Comparison of ENCODE assay signal across 18 cellular contexts in the genomic region with DNA sequence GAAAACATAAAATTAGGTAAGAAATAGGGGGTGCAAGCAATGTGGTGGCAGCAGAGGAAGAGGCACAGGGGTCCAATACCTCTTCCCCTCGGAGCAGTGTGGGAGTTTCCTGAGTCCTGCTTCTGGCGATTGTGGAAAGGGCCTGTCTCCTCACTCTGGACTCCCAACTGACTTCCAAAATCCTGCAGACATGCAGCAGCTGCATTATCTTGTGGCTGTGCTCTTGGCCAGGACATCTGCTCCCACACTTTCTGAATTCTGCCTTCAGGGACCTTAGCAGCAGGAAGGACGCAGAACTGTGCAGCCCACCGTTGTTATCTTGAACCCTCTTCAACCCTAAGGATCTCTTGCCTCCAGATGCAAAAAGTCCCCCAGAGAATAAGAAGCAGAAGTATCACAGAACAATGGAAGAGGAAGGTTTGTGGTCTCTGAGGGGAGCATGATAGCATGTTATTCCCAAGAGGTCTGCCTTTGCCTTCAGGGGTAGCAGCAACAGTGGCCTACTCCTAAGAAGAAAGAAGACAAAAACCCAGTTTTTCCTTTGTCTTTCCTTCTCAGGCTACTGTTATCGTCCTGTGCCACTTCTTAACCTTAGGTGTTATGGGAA.
A peak's percentile ranks its signal among the peaks of the same experiment; 100 is the strongest.
DNase-seq lines count a peak whose midpoint lies in the region; ATAC-seq, FAIRE-seq and TF ChIP-seq lines count a peak whose summit lies in the region.
"Had no signal": no experiment of that assay in that cellular context is flagged by ENCODE, and none has a peak within 500 bp of the region (broad histone marks: within the 10 kb centered on the region; RNA-seq: fewer than 3 reads in every experiment).

No MANE protein-coding gene starts in this region.

- intact Hi-C loops in HepG2 (cut with micrococcal nuclease; ENCODE audit: unreplicated experiment): loop anchor here (5.0 kb wide), 1 partner anchor 148 kb away; a partner anchor contains a TSS
- intact Hi-C loops in right lobe of liver (cut with DNase I): no loop called here
- intact Hi-C loops in left cardiac atrium (cut with DNase I): no loop called here

- no peak for ATAC-seq in HepG2
- no peak for ATAC-seq in right lobe of liver
- ATAC-seq in left cardiac atrium: peak; percentile 64 to 65
- no peak for ATAC-seq in HG02610 (IDR thresholded peaks at IDR 0.05; ENCODE audit: unreplicated experiment)
- no peak for ATAC-seq in GM19328 (IDR thresholded peaks at IDR 0.05; ENCODE audit: unreplicated experiment)
- ATAC-seq in GM18520 (IDR thresholded peaks at IDR 0.05; ENCODE audit: unreplicated experiment): no peak

- peaks cover 32% of the 10 kb centered on the region for H3K4me1 Mint-ChIP-seq in nephron

- in situ Hi-C loops in HepG2 (cut with HindIII; ENCODE audit: extremely low pct_ligation_motif_present, low pct_unique_long_range_greater_than_20kb): no loop called here

- no TSS peak for BruUV-seq in HepG2 (replicated peaks; lab: Mats Ljungman, UMichigan)

- no peak for TF ChIP-seq EP300 in HepG2 (IDR thresholded peaks at IDR 0.05; ENCODE audit: low read depth in 2 of 2, low read length in 2 of 2)
- no peak for TF ChIP-seq EP300 in HepG2 (CRISPR knock-in tag; IDR thresholded peaks at IDR 0.05; ENCODE audit: borderline replicate concordance)

- TF ChIP-seq CTCF in HepG2 (CRISPR knock-in tag; IDR thresholded peaks at IDR 0.05) (no peak), right lobe of liver (IDR thresholded peaks at IDR 0.05) (no peak), nephron (IDR thresholded peaks at IDR 0.05; ENCODE audit: unreplicated experiment in 3 of 3) (no peak)

- no peaks in the 10 kb centered on the region for H3K27me3 Mint-ChIP-seq in nephron (ENCODE audit: low read depth)
- H3K27me3 Mint-ChIP-seq: CD4-positive, CD25-positive, alpha-beta regulatory T cell had no signal

- no peak for TF ChIP-seq RAD21 in HepG2 (CRISPR knock-in tag; IDR thresholded peaks at IDR 0.05)

- H3K79me2 ChIP-seq in HepG2 (ENCODE audit: insufficient read depth, low read length): no peaks in the 10 kb centered on the region

- H4K20me1 ChIP-seq in HepG2 (ENCODE audit: insufficient read depth, low read length): no peaks in the 10 kb centered on the region

- H3K27ac ChIP-seq in HepG2 (ENCODE audit: extremely low read length, insufficient read depth, low read length) (no peak overlapping the region), right lobe of liver (no peak overlapping the region)

- no peaks in the 10 kb centered on the region for H3K4me1 ChIP-seq in HepG2 (ENCODE audit: insufficient read depth, low read length)
- H3K4me1 ChIP-seq in right lobe of liver: no peaks in the 10 kb centered on the region

- H3K36me3 Mint-ChIP-seq in nephron (ENCODE audit: low read depth): peaks cover 87% of the 10 kb centered on the region

- H3K4me3 ChIP-seq in HepG2 (replicated peaks in 1 of 3; ENCODE audit: insufficient read depth in 1 of 3, low read depth in 2 of 3, low read length in 3 of 3): no peak overlapping the region
- H3K4me3 ChIP-seq in right lobe of liver: no peak overlapping the region

- H3K27me3 ChIP-seq in HepG2 (ENCODE audit: control insufficient read depth in 1 of 2, insufficient read depth in 2 of 2, low read length in 2 of 2): no peaks in the 10 kb centered on the region
- H3K27me3 ChIP-seq in right lobe of liver: no peaks in the 10 kb centered on the region

- no peak overlapping the region for H2AFZ ChIP-seq in HepG2 (ENCODE audit: low read length)

- WGBS in HepG2 (ENCODE audit: low lambda C conversion rate): 96% methylated on average over 5 of the region's 5 CpGs
- 92% methylated on average over 3 of the region's 5 CpGs for WGBS in right lobe of liver (ENCODE audit: insufficient coverage, low coverage, low lambda C conversion rate, missing lambda C conversion rate)

- H3K9me3 ChIP-seq in HepG2 (ENCODE audit: low read length) (no peaks in the 10 kb centered on the region), right lobe of liver (no peaks in the 10 kb centered on the region)

- no peak for DNase-seq in HepG2 (ENCODE audit: low spot score)
- no peak for DNase-seq in right lobe of liver
- DNase-seq in left cardiac atrium: no peak
- no peak for DNase-seq in NCI-H1694 (lab: John Stamatoyannopoulos, UW)
- DNase-seq: 8988T; CD4-positive, CD25-positive, alpha-beta regulatory T cell; COR-L47; DMS 273 treated with DMSO at 0.1 percent for 48 hours; DND-41; HCEC 1CT; NCI-H1105; NCI-H510A treated with DMSO at 0.1 percent for 48 hours; NCI-H774; SHP77 treated with DMSO at 0.1 percent for 48 hours had no signal

- no peak overlapping the region for H3K4me2 ChIP-seq in HepG2 (ENCODE audit: low read depth, low read length)

- TF ChIP-seq POLR2A in HepG2 (IDR thresholded peaks at IDR 0.05; ENCODE audit: insufficient read depth in 1 of 2, low read depth in 2 of 2, low read length in 2 of 2) (no peak), right lobe of liver (IDR thresholded peaks at IDR 0.05) (no peak)

- H3K36me3 ChIP-seq in HepG2 (replicated peaks in 1 of 2; ENCODE audit: control insufficient read depth in 1 of 2, insufficient read depth in 2 of 2, low read length in 2 of 2): peaks cover 31 to 73% of the 10 kb centered on the region in 2 experiments
- peaks cover 0 to 9% (median 4%) of the 10 kb centered on the region in 4 donors for H3K36me3 ChIP-seq in right lobe of liver

- CTCF ChIA-PET in HepG2 (lab: Yijun Ruan, JAX; ENCODE audit: low intra/inter-chr PET ratio, low total read pairs): no interaction called here

- no peak overlapping the region for H3K9ac ChIP-seq in HepG2 (ENCODE audit: insufficient read depth, low read depth, low read length)

- peak overlapping the region in 2 of 3 experiments; percentile 19 to 54 for H3K27ac Mint-ChIP-seq in nephron

- FAIRE-seq in HepG2 (lab: Jason Lieb, UNC): no peak

- POLR2A ChIA-PET in HepG2 (lab: Yijun Ruan, JAX): no interaction called here

- H3K9me3 Mint-ChIP-seq in nephron: peaks cover 12% of the 10 kb centered on the region

- peak overlapping the region in 1 of 3 experiments; percentile 39 for H3K4me3 Mint-ChIP-seq in nephron
- H3K4me3 Mint-ChIP-seq: CD4-positive, CD25-positive, alpha-beta regulatory T cell had no signal

TF ChIP-seq in HepG2, 621 proteins besides CTCF, POLR2A, EP300 and RAD21:
- TF ChIP-seq RBM22 (optimal IDR thresholded peaks at IDR 0.05; ENCODE audit: low read length) (peak; percentile 13), GATAD2A (CRISPR knock-in tag; IDR thresholded peaks at IDR 0.05) (no peak), YEATS4 (CRISPR knock-in tag; IDR thresholded peaks at IDR 0.05; ENCODE audit: borderline replicate concordance) (no peak)

Comparison
In these comparisons a context has a peak if more than half of its experiments do, and no peak if none do; other contexts are left out.
1. ATAC-seq: peak in left cardiac atrium (2 of 2); none in HepG2 (single experiment), right lobe of liver (0 of 4), HG02610 (single experiment), GM19328 (single experiment) and GM18520 (single experiment).